1 cellular context compared by ENCODE assay signal in genomic region chr1:81967957-81968356, GRCh38.
TF ChIP-seq lines count a peak whose summit lies in the region.

No MANE protein-coding gene starts in this region.

TF ChIP-seq in HEK293, 187 proteins besides CTCF, POLR2A, EP300 and RAD21 (continued from another document):
- TF ChIP-seq ZBTB44 (tag by site-specific recombination; IDR thresholded peaks at IDR 0.05) = peak; percentile 62; the same call in 1 of the 2 replicates
- TF ChIP-seq ZNF645 (tag by site-specific recombination; IDR thresholded peaks at IDR 0.05) = no peak
TF ChIP-seq in HEK293: peak in this region for 2.
